Comparison of ENCODE assay signal across 8 cellular contexts in genomic region chr7:1473864-1474512, GRCh38. TPM values are rescaled to one million over a fixed set of nuclear protein-coding genes. Genes with fewer than 3 reads are reported as not detected.
DNase-seq lines count a peak whose midpoint lies in the region; ATAC-seq and TF ChIP-seq lines count a peak whose summit lies in the region.

No MANE protein-coding gene starts in this region.

- H2AFZ ChIP-seq in KMS-11 (ENCODE audit: low read depth): no peak overlapping the region
- no peak overlapping the region for H2AFZ ChIP-seq in OCI-LY7 (ENCODE audit: low read length)

- intact Hi-C loops in OCI-LY7 (cut with micrococcal nuclease; ENCODE audit: unreplicated experiment): no loop called here

- H3K27ac ChIP-seq in KMS-11 (no peak overlapping the region), OCI-LY7 (ENCODE audit: low read depth, low read length, poor library complexity, severe bottlenecking) (no peak overlapping the region)

- peak; percentile 61 for DNase-seq in GDM1 (lab: John Stamatoyannopoulos, UW)
- DNase-seq in OCI-LY7 (ENCODE audit: low spot score): peak; percentile 88
- peak; percentile 85 for DNase-seq in activated T-cell treated with anti-CD3 and anti-CD28 coated beads for 1 hour (ENCODE audit: low read depth)
- DNase-seq in epithelial cell of esophagus (ENCODE audit: low read depth): peak; percentile 93
- DNase-seq in mucosa of gallbladder (ENCODE audit: low spot score): peak; percentile 90
- peak; percentile 59 to 67 for DNase-seq in stimulated activated CD8-positive, alpha-beta memory T cell treated with anti-CD3 and anti-CD28 coated beads, Interleukin-4, amount 100 ng/mL, for 4 hours (ENCODE audit: low read depth in 2 of 2, low spot score in 1 of 2)

- no peaks in the 10 kb centered on the region for H3K27me3 ChIP-seq in KMS-11 (ENCODE audit: insufficient read depth, low read depth)

- no peaks in the 10 kb centered on the region for H3K4me1 ChIP-seq in KMS-11 (ENCODE audit: low read depth, poor library complexity, severe bottlenecking)
- H3K4me1 ChIP-seq in OCI-LY7 (ENCODE audit: insufficient read depth, low read length, poor library complexity, severe bottlenecking): peaks cover 5% of the 10 kb centered on the region

- TF ChIP-seq CTCF in KMS-11 (conservative IDR thresholded peaks at IDR 0.05; ENCODE audit: low read depth, low read length) (peak; percentile 83), OCI-LY7 (conservative IDR thresholded peaks at IDR 0.05; ENCODE audit: low read length) (peak; percentile 83), epithelial cell of esophagus (IDR thresholded peaks at IDR 0.05; ENCODE audit: insufficient read depth, low read depth, low read length, missing control alignments) (peak; percentile 79)

- no TSS peak for BruUV-seq in OCI-LY7 (replicated peaks; lab: Mats Ljungman, UMichigan)

- CTCF ChIA-PET in OCI-LY7 (lab: Charles Lee; ENCODE audit: unreplicated experiment): no interaction called here

- no peaks in the 10 kb centered on the region for H3K9me2 ChIP-seq in OCI-LY7 (ENCODE audit: insufficient read depth, low read length)

- H3K4me3 ChIP-seq in KMS-11 (IDR thresholded peaks at IDR 0.05; ENCODE audit: insufficient read depth, low read depth, low read length): no peak overlapping the region
- H3K4me3 ChIP-seq in OCI-LY7 (ENCODE audit: low read depth, low read length, poor library complexity, severe bottlenecking): no peak overlapping the region
- H3K4me3 ChIP-seq in epithelial cell of esophagus (ENCODE audit: low read length): no peak overlapping the region

- H4K20me1 ChIP-seq in KMS-11 (ENCODE audit: insufficient read depth) (no peaks in the 10 kb centered on the region), OCI-LY7 (ENCODE audit: insufficient read depth, low read length) (no peaks in the 10 kb centered on the region)

- H3K36me3 ChIP-seq in KMS-11 (ENCODE audit: insufficient read depth): no peaks in the 10 kb centered on the region
- peaks cover 71% of the 10 kb centered on the region for H3K36me3 ChIP-seq in OCI-LY7 (ENCODE audit: insufficient read depth, low read length)

- H3K4me2 ChIP-seq in KMS-11: no peak overlapping the region
- H3K4me2 ChIP-seq in OCI-LY7 (ENCODE audit: low read length): no peak overlapping the region

- ATAC-seq in HG03460 (IDR thresholded peaks at IDR 0.05; ENCODE audit: unreplicated experiment): no peak

- H3K9me3 ChIP-seq in OCI-LY7 (ENCODE audit: low read length): no peaks in the 10 kb centered on the region

- no peak overlapping the region for H3K9ac ChIP-seq in KMS-11

- H3K79me2 ChIP-seq in KMS-11 (ENCODE audit: insufficient read depth, low read depth) (no peaks in the 10 kb centered on the region), OCI-LY7 (ENCODE audit: insufficient read depth, low read depth, low read length) (no peaks in the 10 kb centered on the region)

- POLR2A ChIA-PET in OCI-LY7 (lab: Charles Lee): no interaction called here

RNA-seq across cellular contexts. Expression of gene MICALL2, which starts 14.7 kb away (rescaled TPM):
- 1.1 and 1.4 TPM in 2 replicates for total RNA-seq in OCI-LY7 (2014; rRNA removed; shearing (Covaris generic))
- total RNA-seq in OCI-LY7 (2022) (4.5 and 5.5 TPM in 2 replicates), mucosa of gallbladder (166 TPM)

RNA-seq across cellular contexts. Expression of gene INTS1, which starts 30.2 kb away (rescaled TPM):
- total RNA-seq in OCI-LY7 (2014; rRNA removed; shearing (Covaris generic)): 61.5 and 83.6 TPM in 2 replicates
- total RNA-seq in OCI-LY7 (2022) (187 and 188 TPM in 2 replicates), mucosa of gallbladder (108 TPM)

RNA-seq across cellular contexts. Expression of gene MAFK, which starts 56.5 kb away (rescaled TPM):
- total RNA-seq in OCI-LY7 (2014; rRNA removed; shearing (Covaris generic)): 25.2 and 26.1 TPM in 2 replicates
- 32.7 and 39.0 TPM in 2 replicates for total RNA-seq in OCI-LY7 (2022)
- 56.6 TPM for total RNA-seq in mucosa of gallbladder

Comparison
In these comparisons a context has a peak if more than half of its experiments do, and no peak if none do; other contexts are left out.
1. RNA of gene MICALL2, which starts 14.7 kb away (total RNA-seq): 166 TPM in mucosa of gallbladder (single experiment); 1.1 to 5.5 TPM in OCI-LY7; every median in the first group is over 10 times any median in the second.
2. Peak in every context shown above with its lines, with median percentiles within 50 percentile points of each other: DNase-seq and CTCF ChIP-seq.